In genomic region chr17:1716912-1717695, GRCh38 we compare ENCODE assay signal across 8 cellular contexts. TPM values are rescaled to one million over a fixed set of nuclear protein-coding genes. Genes with fewer than 3 reads are reported as not detected.
DNase-seq lines count a peak whose midpoint lies in the region; ATAC-seq, FAIRE-seq and TF ChIP-seq lines count a peak whose summit lies in the region.

No MANE protein-coding gene starts in this region.

- H3K36me3 Mint-ChIP-seq in T-helper 1 cell treated with Interleukin-12 subunit alpha and Interleukin-12 subunit beta and Interleukin-4 antibody, amounts not matched to agents 30 μg/mL and 1 μg/mL, for 36 hours (ENCODE audit: low read depth): peaks cover 23% of the 10 kb centered on the region
- peaks cover 4% of the 10 kb centered on the region for H3K36me3 Mint-ChIP-seq in progenitor cell of endocrine pancreas (ENCODE audit: insufficient read depth)

- H3K27me3 Mint-ChIP-seq in T-helper 1 cell treated with Interleukin-12 subunit alpha and Interleukin-12 subunit beta and Interleukin-4 antibody, amounts not matched to agents 30 μg/mL and 1 μg/mL, for 36 hours (ENCODE audit: low read depth): peaks cover 1% of the 10 kb centered on the region
- no peaks in the 10 kb centered on the region for H3K27me3 Mint-ChIP-seq in progenitor cell of endocrine pancreas

- peak overlapping the region; percentile 97 for H3K27ac Mint-ChIP-seq in T-helper 1 cell treated with Interleukin-12 subunit alpha and Interleukin-12 subunit beta and Interleukin-4 antibody, amounts not matched to agents 30 μg/mL and 1 μg/mL, for 36 hours
- H3K27ac Mint-ChIP-seq in progenitor cell of endocrine pancreas: peak overlapping the region; percentile 100

- no peak for TF ChIP-seq CTCF in progenitor cell of endocrine pancreas (IDR thresholded peaks at IDR 0.05; ENCODE audit: unreplicated experiment)

- no peaks in the 10 kb centered on the region for H3K9me3 Mint-ChIP-seq in T-helper 1 cell treated with Interleukin-12 subunit alpha and Interleukin-12 subunit beta and Interleukin-4 antibody, amounts not matched to agents 30 μg/mL and 1 μg/mL, for 36 hours
- no peaks in the 10 kb centered on the region for H3K9me3 Mint-ChIP-seq in progenitor cell of endocrine pancreas (ENCODE audit: low read depth)

- peak; percentile 97 for FAIRE-seq in GM12892 (lab: Jason Lieb, UNC)

- H3K4me1 Mint-ChIP-seq in T-helper 1 cell treated with Interleukin-12 subunit alpha and Interleukin-12 subunit beta and Interleukin-4 antibody, amounts not matched to agents 30 μg/mL and 1 μg/mL, for 36 hours (ENCODE audit: low read depth): peaks cover 31% of the 10 kb centered on the region
- peaks cover 21% of the 10 kb centered on the region for H3K4me1 Mint-ChIP-seq in progenitor cell of endocrine pancreas (ENCODE audit: low read depth)

- peak; percentile 48; the same call in 1 of the 2 replicates for TF ChIP-seq POLR2A in GM12892 (IDR thresholded peaks at IDR 0.05; ENCODE audit: low read depth, low read length)

- intact Hi-C loops in left ventricle myocardium superior (cut with micrococcal nuclease): loop anchor here (5.0 kb wide), 1 partner anchor 65 kb away; no protein-coding TSS in a partner anchor

- peak overlapping the region; percentile 99 for H3K27ac ChIP-seq in angular gyrus (ENCODE audit: low read depth, low read length)

- DNase-seq in GM12892 (ENCODE audit: insufficient read length): peak; percentile 92
- DNase-seq in NCI-H146 treated with DMSO at 0.1 percent for 48 hours (lab: John Stamatoyannopoulos, UW; ENCODE audit: unreplicated experiment): peak; percentile 97
- DNase-seq in left ventricle myocardium superior: peak; percentile 83
- DNase-seq in progenitor cell of endocrine pancreas (ENCODE audit: low spot score, unreplicated experiment): peak; percentile 84
- DNase-seq in ureter (ENCODE audit: low spot score): peak; percentile 97

- ATAC-seq in HG02840 (IDR thresholded peaks at IDR 0.05; ENCODE audit: low FRiP score, unreplicated experiment) (peak; percentile 39), left ventricle myocardium superior (peak; percentile 63)

- H3K4me3 Mint-ChIP-seq in T-helper 1 cell treated with Interleukin-12 subunit alpha and Interleukin-12 subunit beta and Interleukin-4 antibody, amounts not matched to agents 30 μg/mL and 1 μg/mL, for 36 hours: peak overlapping the region; percentile 97
- H3K4me3 Mint-ChIP-seq in progenitor cell of endocrine pancreas (ENCODE audit: low read depth): peak overlapping the region; percentile 93

RNA-seq across cellular contexts. Expression of gene TLCD2, which starts 6.9 kb away (rescaled TPM):
- polyA plus RNA-seq in GM12892 (2012; ENCODE audit: missing spikeins): 0.08 TPM
- total RNA-seq in left ventricle myocardium superior (1.7 TPM), progenitor cell of endocrine pancreas (2.7 and 2.9 TPM in 2 replicates), ureter (9.2 TPM)

RNA-seq across cellular contexts. Expression of gene WDR81, which starts 7.4 kb away (rescaled TPM):
- polyA plus RNA-seq in GM12892 (2012; ENCODE audit: missing spikeins): 3.1 TPM
- total RNA-seq in left ventricle myocardium superior: 7.6 TPM
- total RNA-seq in progenitor cell of endocrine pancreas: 22.1 and 22.4 TPM in 2 replicates
- total RNA-seq in ureter: 29.5 TPM

RNA-seq across cellular contexts. Expression of gene SERPINF2, which starts 25.6 kb away (rescaled TPM):
- not detected for polyA plus RNA-seq in GM12892 (2012; ENCODE audit: missing spikeins)
- total RNA-seq in left ventricle myocardium superior (1.4 TPM), progenitor cell of endocrine pancreas (68.6 and 74.5 TPM in 2 replicates), ureter (7.1 TPM)

RNA-seq across cellular contexts. Expression of gene PRPF8, which starts 32.4 kb away (rescaled TPM):
- 119 TPM for polyA plus RNA-seq in GM12892 (2012; ENCODE audit: missing spikeins)
- 135 TPM for total RNA-seq in left ventricle myocardium superior
- 367 and 378 TPM in 2 replicates for total RNA-seq in progenitor cell of endocrine pancreas
- total RNA-seq in ureter: 396 TPM

RNA-seq across cellular contexts. Expression of gene SERPINF1, which starts 44.8 kb away (rescaled TPM):
- polyA plus RNA-seq in GM12892 (2012; ENCODE audit: missing spikeins): 4.1 TPM
- 146 TPM for total RNA-seq in left ventricle myocardium superior
- 163 and 169 TPM in 2 replicates for total RNA-seq in progenitor cell of endocrine pancreas
- 238 TPM for total RNA-seq in ureter

Comparison
In these comparisons a context has a peak if more than half of its experiments do, and no peak if none do; other contexts are left out.
1. Peak in every context shown above with its lines: DNase-seq, ATAC-seq and H3K27ac ChIP-seq.